Comparison of ENCODE assay signal across 8 cellular contexts in genomic region chr17:35795007-35795870, GRCh38. TPM values are rescaled to one million over a fixed set of nuclear protein-coding genes. Genes with fewer than 3 reads are reported as not detected.
DNase-seq lines count a peak whose midpoint lies in the region; ATAC-seq and TF ChIP-seq lines count a peak whose summit lies in the region.

TSS of gene MMP28 (minus strand) at chr17:35795641. CDS start at chr17:35795377, 264 bp downstream.

- 2 to 3% methylated on average over 8 to 89 of the region's 89 CpGs for WGBS in endodermal cell (ENCODE audit: insufficient coverage in 1 of 2, insufficient read length in 1 of 2), 2 experiments
- WGBS in testis, 2 donors, result 0 to 2% methylated on average over 5 to 77 of the region's 89 CpGs

- no peaks in the 10 kb centered on the region for H3K36me3 Mint-ChIP-seq in endodermal cell (ENCODE audit: low read depth)

- no peak for TF ChIP-seq POLR2A in testis (IDR thresholded peaks at IDR 0.05)

- no peak for DNase-seq in Jurkat, Clone E6-1 (ENCODE audit: low read depth, low spot score)
- DNase-seq in activated CD4-positive, alpha-beta T cell treated with anti-CD3 and anti-CD28 coated beads, Interleukin-2, amount 50 U/mL, for 48 hours, result peak; percentile 41 to 51
- DNase-seq in endodermal cell (peak; percentile 87), mucosa of descending colon (peak; percentile 84 to 90 (median 87)), testis (peak; percentile 42)

- no peaks in the 10 kb centered on the region for H3K36me3 ChIP-seq in BLaER1 treated with 17β-estradiol and CSF1 and Interleukin-3, amounts not matched to agents 10 nM and 100 nM
- H3K36me3 ChIP-seq in endodermal cell (ENCODE audit: control insufficient read depth, insufficient read depth, low read length) (no peaks in the 10 kb centered on the region), mucosa of descending colon (ENCODE audit: low read depth) (no peaks in the 10 kb centered on the region), testis (ENCODE audit: low read depth, missing control alignments) (no peaks in the 10 kb centered on the region)

- ATAC-seq in mucosa of descending colon (peak; percentile 90), HG02642 (IDR thresholded peaks at IDR 0.05; ENCODE audit: poor library complexity, unreplicated experiment) (no peak), HG03378 (IDR thresholded peaks at IDR 0.05; ENCODE audit: unreplicated experiment) (no peak)

- no peak for TF ChIP-seq CTCF in endodermal cell (conservative IDR thresholded peaks at IDR 0.05)
- no peak for TF ChIP-seq CTCF in mucosa of descending colon (IDR thresholded peaks at IDR 0.05)
- no peak for TF ChIP-seq CTCF in testis (IDR thresholded peaks at IDR 0.05)

- no peaks in the 10 kb centered on the region for H3K9me3 ChIP-seq in BLaER1 treated with 17β-estradiol and CSF1 and Interleukin-3, amounts not matched to agents 10 nM and 100 nM (replicated peaks in 1 of 11)
- H3K9me3 ChIP-seq in endodermal cell (ENCODE audit: control insufficient read depth, low read length) (no peaks in the 10 kb centered on the region), mucosa of descending colon (no peaks in the 10 kb centered on the region), testis (no peaks in the 10 kb centered on the region)

- H3K27ac ChIP-seq in BLaER1 treated with 17β-estradiol and CSF1 and Interleukin-3, amounts not matched to agents 10 nM and 100 nM, result no peak within 1 kb of the TSS
- H3K27ac ChIP-seq in endodermal cell (ENCODE audit: low read depth, low read length), result no peak within 1 kb of the TSS
- H3K27ac ChIP-seq in testis, result peak within 1 kb of the TSS; percentile 63 to 64

- no peak within 1 kb of the TSS for H3K27ac Mint-ChIP-seq in endodermal cell

- H3K4me1 Mint-ChIP-seq in endodermal cell, result no peaks in the 10 kb centered on the region

- H3K4me1 ChIP-seq in BLaER1 treated with 17β-estradiol and CSF1 and Interleukin-3, amounts not matched to agents 10 nM and 100 nM, result peaks cover 5 to 18% (median 14%) of the 10 kb centered on the region in 10 experiments; a peak in 17 of 20 replicates
- H3K4me1 ChIP-seq in endodermal cell (ENCODE audit: control insufficient read depth, insufficient read depth, low read length) (no peaks in the 10 kb centered on the region), mucosa of descending colon (ENCODE audit: low read depth) (peaks cover 10% of the 10 kb centered on the region), testis (peaks cover 42% of the 10 kb centered on the region)

- peak within 1 kb of the TSS; percentile 48 for H3K4me3 Mint-ChIP-seq in endodermal cell

- peak within 1 kb of the TSS; percentile 96 to 100 (median 99) for H3K4me2 ChIP-seq in BLaER1 treated with 17β-estradiol and CSF1 and Interleukin-3, amounts not matched to agents 10 nM and 100 nM

- peak within 1 kb of the TSS; percentile 55 to 77 (median 66) for H3K4me3 ChIP-seq in BLaER1 treated with 17β-estradiol and CSF1 and Interleukin-3, amounts not matched to agents 10 nM and 100 nM
- peak within 1 kb of the TSS; percentile 47 for H3K4me3 ChIP-seq in Jurkat, Clone E6-1 (ENCODE audit: low read length)
- H3K4me3 ChIP-seq in endodermal cell (ENCODE audit: low read length) (peak within 1 kb of the TSS; percentile 73), mucosa of descending colon (peak within 1 kb of the TSS; percentile 61), testis (peak within 1 kb of the TSS; percentile 59 to 74)

- H3K9me3 Mint-ChIP-seq in endodermal cell, result no peaks in the 10 kb centered on the region

- H4K20me1 ChIP-seq in BLaER1 treated with 17β-estradiol and CSF1 and Interleukin-3, amounts not matched to agents 10 nM and 100 nM, result peaks cover 0 to 7% (median 0%) of the 10 kb centered on the region in 11 experiments; a peak in 2 of 22 replicates

- H3K27me3 ChIP-seq in BLaER1 treated with 17β-estradiol and CSF1 and Interleukin-3, amounts not matched to agents 10 nM and 100 nM, result peaks cover 41 to 66% (median 55%) of the 10 kb centered on the region in 11 experiments
- H3K27me3 ChIP-seq in endodermal cell (ENCODE audit: control insufficient read depth, insufficient read depth, low read length, poor library complexity, severe bottlenecking), result peaks cover 89% of the 10 kb centered on the region
- no peaks in the 10 kb centered on the region for H3K27me3 ChIP-seq in testis

- H3K9ac ChIP-seq in BLaER1 treated with 17β-estradiol and CSF1 and Interleukin-3, amounts not matched to agents 10 nM and 100 nM, result peak within 1 kb of the TSS; percentile 4 to 73 (median 58); a peak in 20 of 22 replicates
- no peak within 1 kb of the TSS for H3K9ac ChIP-seq in endodermal cell (ENCODE audit: extremely low read depth, low read length, poor library complexity, severe bottlenecking)

- H3K27me3 Mint-ChIP-seq in endodermal cell (ENCODE audit: insufficient read depth), result peaks cover 90% of the 10 kb centered on the region

- intact Hi-C loops in mucosa of descending colon (cut with DNase I, micrococcal nuclease), result no loop called here
- intact Hi-C loops in testis (cut with DNase I; ENCODE audit: low total_unique reads), result no loop called here

RNA-seq across cellular contexts. Expression of gene MMP28, which starts in this region (rescaled TPM):
- 4.5 TPM for polyA plus RNA-seq in Jurkat, Clone E6-1 (2012; ENCODE audit: insufficient read depth, insufficient read length)
- total RNA-seq in endodermal cell (not detected), mucosa of descending colon (10 to 100 TPM; 31.0 to 82.4 (median 43.7) TPM), testis (100 to 1,000 TPM; 179 to 237 TPM)
- 1.00 TPM for polyA plus RNA-seq in endodermal cell (2013, experiment 1 of 2)
- polyA plus RNA-seq in endodermal cell (2013, experiment 2 of 2), result 0.75 TPM
- 78.3 TPM for polyA plus RNA-seq in testis (ENCODE audit: insufficient read depth, low read depth, low replicate concordance)

Comparison
In these comparisons a context has a peak if more than half of its experiments do, and no peak if none do; other contexts are left out.
1. RNA of gene MMP28 (total RNA-seq): 179 to 237 TPM in testis and 31.0 to 82.4 TPM in mucosa of descending colon; not detected in endodermal cell; every median in the first group is over 10 times any median in the second.
2. Peak in DNase-seq and H3K4me3 ChIP-seq in endodermal cell; RNA of the gene not detected or under 1 TPM.
3. H3K27ac ChIP-seq: peak in testis (2 of 2); none in BLaER1 treated with 17β-estradiol and CSF1 and Interleukin-3, amounts not matched to agents 10 nM and 100 nM (0 of 11) and endodermal cell (single experiment).
4. Peak in every context shown above with its lines, with median percentiles within 50 percentile points of each other: H3K4me3 ChIP-seq.